15 cellular contexts compared by ENCODE assay signal in the genomic region with DNA sequence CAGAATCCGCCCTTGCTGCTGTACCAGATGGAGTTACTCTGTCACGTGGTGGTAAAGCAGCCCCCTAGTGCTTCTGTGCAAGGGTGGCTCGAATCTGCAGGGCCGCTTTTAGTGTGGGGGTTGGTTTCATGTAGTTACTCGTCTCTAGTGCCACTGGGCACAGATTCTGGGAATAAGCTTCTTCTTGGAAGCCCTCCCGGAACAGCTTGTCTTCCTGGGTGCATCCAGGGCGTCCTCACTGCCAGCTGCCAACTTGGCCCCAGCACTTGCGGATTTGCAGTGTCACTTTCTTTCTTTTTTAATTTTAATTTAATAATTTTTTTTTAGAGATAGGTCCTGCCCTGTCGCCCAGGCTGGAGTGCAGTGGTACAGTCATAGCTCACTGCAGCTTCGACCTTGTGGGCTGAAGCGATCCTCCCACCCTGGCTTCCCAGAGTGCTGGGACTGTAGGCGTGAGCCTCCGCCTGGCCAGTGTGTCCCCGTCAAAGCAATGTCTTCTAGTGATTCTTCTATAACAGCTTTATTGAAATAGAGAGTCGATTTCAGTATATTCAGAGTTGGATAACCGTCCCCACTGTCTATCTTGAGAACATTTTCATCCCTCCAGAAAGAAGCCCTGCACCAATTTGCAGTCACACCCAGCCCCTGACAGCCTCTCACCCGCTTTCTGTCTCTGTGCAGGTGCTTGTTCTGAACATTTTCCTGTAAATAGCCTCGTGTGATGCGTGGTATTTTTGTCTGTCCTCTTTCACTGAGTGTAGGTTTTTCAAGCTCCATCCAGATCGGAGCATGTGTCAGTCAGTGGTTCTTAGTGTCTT. TPM values are rescaled to one million over a fixed set of nuclear protein-coding genes. Genes with fewer than 3 reads are reported as not detected.
DNase-seq lines count a peak whose midpoint lies in the region; ATAC-seq and TF ChIP-seq lines count a peak whose summit lies in the region.
"Had no signal": no experiment of that assay in that cellular context is flagged by ENCODE, and none has a peak within 500 bp of the region (broad histone marks: within the 10 kb centered on the region; RNA-seq: fewer than 3 reads in every experiment).

No MANE protein-coding gene starts in this region.

- in situ Hi-C loops in G401 (cut with HindIII; ENCODE audit: low sequenced_read_pairs) = no loop called here

- intact Hi-C loops in left ventricle myocardium superior (cut with micrococcal nuclease) (no loop called here), sigmoid colon (cut with DNase I) (loop anchor here (2.0 kb wide), 1 partner anchor 23 kb away; no protein-coding TSS in a partner anchor)

- peak overlapping the region; percentile 37 for H3K27ac Mint-ChIP-seq in activated naive CD4-positive, alpha-beta T cell treated with anti-CD3 and anti-CD28 coated beads, Interleukin-2, amount 50 U/mL, for 72 hours

- H3K4me1 ChIP-seq in sigmoid colon = peaks cover 0 to 53% (median 41%) of the 10 kb centered on the region in 4 donors
- H3K4me1 ChIP-seq: ascending aorta; BLaER1 treated with 17β-estradiol and CSF1 and Interleukin-3, amounts not matched to agents 10 nM and 100 nM; left lung had no signal

- H3K9me3 Mint-ChIP-seq in activated naive CD4-positive, alpha-beta T cell treated with anti-CD3 and anti-CD28 coated beads, Interleukin-2, amount 50 U/mL, for 72 hours = no peaks in the 10 kb centered on the region

- H3K9me3 ChIP-seq in sigmoid colon = no peaks in the 10 kb centered on the region
- H3K9me3 ChIP-seq: ascending aorta; BLaER1 treated with 17β-estradiol and CSF1 and Interleukin-3, amounts not matched to agents 10 nM and 100 nM; left lung had no signal

- ATAC-seq in activated naive CD4-positive, alpha-beta T cell treated with anti-CD3 and anti-CD28 coated beads, Interleukin-2, amount 50 U/mL, for 72 hours = no peak
- peak; percentile 10 for ATAC-seq in left ventricle myocardium superior
- no peak for ATAC-seq in GM21515 (IDR thresholded peaks at IDR 0.05; ENCODE audit: unreplicated experiment)
- no peak for ATAC-seq in HG03095 (IDR thresholded peaks at IDR 0.05; ENCODE audit: unreplicated experiment)
- ATAC-seq: HepG2, left lung had no signal

- peaks cover 22 to 97% (median 70%) of the 10 kb centered on the region in 4 donors for H3K36me3 ChIP-seq in sigmoid colon

- peak in 3 of 4 donors; percentile 32 to 84 (median 68) for TF ChIP-seq EP300 in sigmoid colon (IDR thresholded peaks at IDR 0.05)

- TF ChIP-seq CTCF in sigmoid colon (IDR thresholded peaks at IDR 0.05) = no peak

- H3K36me3 Mint-ChIP-seq in activated naive CD4-positive, alpha-beta T cell treated with anti-CD3 and anti-CD28 coated beads, Interleukin-2, amount 50 U/mL, for 72 hours = peaks cover 4 to 6% of the 10 kb centered on the region in 2 donors

- no peak for TF ChIP-seq POLR2A in sigmoid colon (IDR thresholded peaks at IDR 0.05)

- WGBS in sigmoid colon, 2 donors = 93 to 94% methylated on average over 20 of the region's 20 CpGs

- peak; percentile 82 for DNase-seq in G401 (ENCODE audit: low spot score)
- peak in 1 of 2 donors; percentile 28 for DNase-seq in activated naive CD4-positive, alpha-beta T cell treated with anti-CD3 and anti-CD28 coated beads, Interleukin-2, amount 50 U/mL, for 72 hours (ENCODE audit: low spot score in 2 of 2)
- DNase-seq in left ventricle myocardium superior = peak; percentile 47
- DNase-seq in sigmoid colon = peak; percentile 86
- no peak for DNase-seq in activated CD4-positive, alpha-beta T cell treated with anti-CD3 and anti-CD28 coated beads for 4 hours
- DNase-seq in NCI-H1105 treated with DMSO at 0.1 percent for 48 hours (lab: John Stamatoyannopoulos, UW) = no peak
- DNase-seq: NCI-H1105, NCI-H526, SIG-M5 had no signal

- H3K27ac ChIP-seq in sigmoid colon = peak overlapping the region; percentile 76 to 88 (median 80)
- H3K27ac ChIP-seq: ascending aorta; BLaER1 treated with 17β-estradiol and CSF1 and Interleukin-3, amounts not matched to agents 10 nM and 100 nM; left lung had no signal

- H3K4me3 ChIP-seq in sigmoid colon = no peak overlapping the region
- H3K4me3 ChIP-seq: ascending aorta; BLaER1 treated with 17β-estradiol and CSF1 and Interleukin-3, amounts not matched to agents 10 nM and 100 nM; left lung had no signal

- H3K27me3 ChIP-seq in sigmoid colon = no peaks in the 10 kb centered on the region
- H3K27me3 ChIP-seq: ascending aorta; BLaER1 treated with 17β-estradiol and CSF1 and Interleukin-3, amounts not matched to agents 10 nM and 100 nM; left lung had no signal

RNA-seq across cellular contexts. Expression of gene PYGB, which starts 25.9 kb away (rescaled TPM):
- 48.4 and 63.3 TPM in 2 replicates for total RNA-seq in G401 (2014; rRNA removed; shearing (Covaris generic))
- 10 to 100 TPM; 19.1 to 30.8 TPM for total RNA-seq in activated naive CD4-positive, alpha-beta T cell treated with anti-CD3 and anti-CD28 coated beads, Interleukin-2, amount 50 U/mL, for 72 hours
- total RNA-seq in left ventricle myocardium superior = 205 TPM
- 100 to 1,000 TPM; 147 to 317 (median 226) TPM for total RNA-seq in sigmoid colon
- 100 to 1,000 TPM in 2 of 3 donors, 10 to 100 TPM in 1; 45.6 to 198 (median 163) TPM for polyA plus RNA-seq in sigmoid colon

Comparison
In these comparisons a context has a peak if more than half of its experiments do, and no peak if none do; other contexts are left out.
1. DNase-seq: peak in G401 (single experiment), left ventricle myocardium superior (single experiment) and sigmoid colon (single experiment); none in activated CD4-positive, alpha-beta T cell treated with anti-CD3 and anti-CD28 coated beads for 4 hours (0 of 2) and NCI-H1105 treated with DMSO at 0.1 percent for 48 hours (single experiment).